12 cellular contexts compared by ENCODE assay signal in genomic region chr22:46102752-46103151, GRCh38. TPM values are rescaled to one million over a fixed set of nuclear protein-coding genes. Genes with fewer than 3 reads are reported as not detected.
DNase-seq lines count a peak whose midpoint lies in the region; ATAC-seq and TF ChIP-seq lines count a peak whose summit lies in the region.
"Had no signal": no experiment of that assay in that cellular context is flagged by ENCODE, and none has a peak within 500 bp of the region (broad histone marks: within the 10 kb centered on the region; RNA-seq: fewer than 3 reads in every experiment).

No MANE protein-coding gene starts in this region.

- BruUV-seq in MCF 10A (replicated peaks; lab: Mats Ljungman, UMichigan): no TSS peak
- no TSS peak for BruUV-seq in mammary epithelial cell (replicated peaks; lab: Mats Ljungman, UMichigan)

- peak overlapping the region; percentile 97 for H3K27ac Mint-ChIP-seq in MCF 10A (ENCODE audit: low read depth, unreplicated experiment)
- H3K27ac Mint-ChIP-seq in activated naive CD8-positive, alpha-beta T cell treated with anti-CD3 and anti-CD28 coated beads, Interleukin-2, amount 50 U/mL, for 24 hours: no peak overlapping the region

- in situ Hi-C loops in mammary epithelial cell (cut with MboI; ENCODE audit: low sequenced_read_pairs in 2 of 2): loop anchor here in 1 of 2 donors (25.0 kb wide), 1 partner anchor 435 kb away; the partner anchor contains the start of gene CELSR1

- no peak overlapping the region for H3K4me2 ChIP-seq in mammary epithelial cell (ENCODE audit: insufficient read depth, low read depth, low read length)
- H3K4me2 ChIP-seq in osteoblast (ENCODE audit: insufficient read depth, low read length): no peak overlapping the region

- TF ChIP-seq CTCF in MCF 10A (IDR thresholded peaks at IDR 0.05; ENCODE audit: unreplicated experiment) (no peak), mammary epithelial cell (conservative IDR thresholded peaks at IDR 0.05 in 1 of 2, IDR thresholded peaks at IDR 0.05 in 1 of 2; ENCODE audit: extremely low read depth in 1 of 2, insufficient read depth in 1 of 2, low read depth in 1 of 2, low read length in 2 of 2) (no peak), dorsolateral prefrontal cortex (IDR thresholded peaks at IDR 0.05 in 54 of 56, conservative IDR thresholded peaks at IDR 0.05 in 2 of 56; ENCODE audit: low read depth in 1 of 56, partially characterized antibody in 56 of 56) (no peak), osteoblast (IDR thresholded peaks at IDR 0.05; ENCODE audit: extremely low read depth, low read depth, low read length) (no peak), upper lobe of left lung (IDR thresholded peaks at IDR 0.05) (no peak), BE2C (IDR thresholded peaks at IDR 0.05; ENCODE audit: low read depth, low read length) (no peak)

- whole genome bisulfite sequencing in mammary epithelial cell (ENCODE audit: low coverage, missing lambda C conversion rate): 44% methylated on average over 12 of the region's 13 CpGs
- WGBS in upper lobe of left lung, 2 donors: 79 to 80% methylated on average over 2 to 8 of the region's 13 CpGs

- no peak for TF ChIP-seq POLR2A in upper lobe of left lung (IDR thresholded peaks at IDR 0.05)

- intact Hi-C loops in MCF 10A (cut with micrococcal nuclease): no loop called here
- intact Hi-C loops in mammary epithelial cell (cut with micrococcal nuclease): no loop called here
- intact Hi-C loops in dorsolateral prefrontal cortex (cut with DNase I): no loop called here

- no peak overlapping the region for H2AFZ ChIP-seq in mammary epithelial cell (ENCODE audit: low read depth, low read length)
- no peak overlapping the region for H2AFZ ChIP-seq in osteoblast (ENCODE audit: low read length)

- H3K9me3 ChIP-seq in mammary epithelial cell (replicated peaks; ENCODE audit: insufficient read depth, low read length) (no peaks in the 10 kb centered on the region), osteoblast (ENCODE audit: low read depth, low read length) (no peaks in the 10 kb centered on the region), upper lobe of left lung (no peaks in the 10 kb centered on the region), BE2C (no peaks in the 10 kb centered on the region)

- H4K20me1 ChIP-seq in mammary epithelial cell (ENCODE audit: insufficient read depth, low read length): no peaks in the 10 kb centered on the region
- H4K20me1 ChIP-seq in osteoblast (ENCODE audit: insufficient read depth, low read length): peaks cover 95% of the 10 kb centered on the region

- H3K4me3 Mint-ChIP-seq in MCF 10A (ENCODE audit: unreplicated experiment): no peak overlapping the region
- H3K4me3 Mint-ChIP-seq in activated naive CD8-positive, alpha-beta T cell treated with anti-CD3 and anti-CD28 coated beads, Interleukin-2, amount 50 U/mL, for 24 hours: no peak overlapping the region

- no peak for ATAC-seq in upper lobe of left lung (ENCODE audit: low FRiP score in 2 of 2)
- no peak for ATAC-seq in activated naive CD8-positive, alpha-beta T cell treated with anti-CD3 and anti-CD28 coated beads, Interleukin-2, amount 50 U/mL, for 24 hours
- ATAC-seq: right cardiac atrium had no signal

- H3K36me3 Mint-ChIP-seq in MCF 10A (ENCODE audit: insufficient read depth, unreplicated experiment): peaks cover 93% of the 10 kb centered on the region
- H3K36me3 Mint-ChIP-seq in activated naive CD8-positive, alpha-beta T cell treated with anti-CD3 and anti-CD28 coated beads, Interleukin-2, amount 50 U/mL, for 24 hours (ENCODE audit: low read depth): no peaks in the 10 kb centered on the region

- H3K27ac ChIP-seq in mammary epithelial cell (ENCODE audit: insufficient read depth, low read depth, low read length): no peak overlapping the region
- H3K27ac ChIP-seq in dorsolateral prefrontal cortex: peak overlapping the region; percentile 88 to 98 (median 96)
- peak overlapping the region; percentile 64 for H3K27ac ChIP-seq in osteoblast (ENCODE audit: low read depth, low read length)
- peak overlapping the region; percentile 43 to 93 (median 86) for H3K27ac ChIP-seq in upper lobe of left lung

- dilution Hi-C loops in mammary epithelial cell (cut with HindIII; ENCODE audit: low sequenced_read_pairs): no loop called here

- no peak overlapping the region for H3K9ac ChIP-seq in mammary epithelial cell (ENCODE audit: insufficient read depth, low read length)

- H3K36me3 ChIP-seq in mammary epithelial cell (ENCODE audit: insufficient read depth, low read length) (peaks cover 28% of the 10 kb centered on the region), osteoblast (ENCODE audit: insufficient read depth, low read length) (peaks cover 99% of the 10 kb centered on the region), upper lobe of left lung (peaks cover 9 to 81% (median 75%) of the 10 kb centered on the region in 4 donors), BE2C (peaks cover 97% of the 10 kb centered on the region)

- POLR2A ChIA-PET in MCF 10A (lab: Yijun Ruan, JAX): interaction anchor here (0.6 to 1.5 kb wide), 2 partner anchors 15 to 44 kb away, joined by 3 to 4 read pairs; no protein-coding TSS in a partner anchor

- CTCF ChIA-PET in MCF 10A (lab: Yijun Ruan, JAX): interaction anchor here (0.6 kb wide), 1 partner anchor 108 kb away, joined by 4 read pairs; no protein-coding TSS in a partner anchor
- CTCF ChIA-PET in mammary epithelial cell (lab: Charles Lee; ENCODE audit: low non-redundant PET): no interaction called here

- H3K27me3 Mint-ChIP-seq in MCF 10A (ENCODE audit: insufficient read depth, unreplicated experiment): no peaks in the 10 kb centered on the region
- no peaks in the 10 kb centered on the region for H3K27me3 Mint-ChIP-seq in activated naive CD8-positive, alpha-beta T cell treated with anti-CD3 and anti-CD28 coated beads, Interleukin-2, amount 50 U/mL, for 24 hours

- H3K79me2 ChIP-seq in mammary epithelial cell (ENCODE audit: insufficient read depth, low read length) (peaks cover 78% of the 10 kb centered on the region), osteoblast (ENCODE audit: insufficient read depth, low read length) (peaks cover 99% of the 10 kb centered on the region)

- H3K4me3 ChIP-seq in mammary epithelial cell (replicated peaks in 1 of 3; ENCODE audit: insufficient read depth in 1 of 3, low read depth in 2 of 3, low read length in 3 of 3) (no peak overlapping the region), dorsolateral prefrontal cortex (peak overlapping the region in 3 of 59 donors; percentile 4 to 46 (median 21)), osteoblast (ENCODE audit: insufficient read depth, low read length) (no peak overlapping the region), upper lobe of left lung (no peak overlapping the region), BE2C (ENCODE audit: low read depth, low read length) (no peak overlapping the region)

- H3K27me3 ChIP-seq in mammary epithelial cell (ENCODE audit: insufficient read depth, low read length) (no peaks in the 10 kb centered on the region), dorsolateral prefrontal cortex (no peaks in the 10 kb centered on the region), osteoblast (ENCODE audit: insufficient read depth, low read length) (no peaks in the 10 kb centered on the region), upper lobe of left lung (no peaks in the 10 kb centered on the region), BE2C (no peaks in the 10 kb centered on the region)

- DNase-seq in MCF 10A (ENCODE audit: unreplicated experiment) (no peak), mammary epithelial cell (no peak), dorsolateral prefrontal cortex (no peak), osteoblast (ENCODE audit: insufficient read length, low spot score, missing footprints) (no peak), upper lobe of left lung (no peak), SHP77 treated with DMSO at 0.1 percent for 48 hours (lab: John Stamatoyannopoulos, UW) (no peak), BE2C (no peak)
- DNase-seq in activated naive CD8-positive, alpha-beta T cell treated with anti-CD3 and anti-CD28 coated beads, Interleukin-2, amount 50 U/mL, for 24 hours: no peak
- DNase-seq: activated naive CD4-positive, alpha-beta T cell; KG1; NCI-H526 had no signal

- peaks cover 98% of the 10 kb centered on the region for H3K4me1 ChIP-seq in mammary epithelial cell (ENCODE audit: insufficient read depth, low read length)
- H3K4me1 ChIP-seq in osteoblast (ENCODE audit: insufficient read depth, low read length): peaks cover 79% of the 10 kb centered on the region
- peaks cover 65 to 77% (median 72%) of the 10 kb centered on the region in 4 donors for H3K4me1 ChIP-seq in upper lobe of left lung
- H3K4me1 ChIP-seq in BE2C: peaks cover 93% of the 10 kb centered on the region

- no peak for TF ChIP-seq EP300 in upper lobe of left lung (IDR thresholded peaks at IDR 0.05)

- H3K4me1 Mint-ChIP-seq in MCF 10A (ENCODE audit: insufficient read depth, unreplicated experiment): peaks cover 37% of the 10 kb centered on the region
- H3K4me1 Mint-ChIP-seq in activated naive CD8-positive, alpha-beta T cell treated with anti-CD3 and anti-CD28 coated beads, Interleukin-2, amount 50 U/mL, for 24 hours: no peaks in the 10 kb centered on the region

- H3K9me3 Mint-ChIP-seq in MCF 10A (ENCODE audit: unreplicated experiment): no peaks in the 10 kb centered on the region
- no peaks in the 10 kb centered on the region for H3K9me3 Mint-ChIP-seq in activated naive CD8-positive, alpha-beta T cell treated with anti-CD3 and anti-CD28 coated beads, Interleukin-2, amount 50 U/mL, for 24 hours

RNA-seq across cellular contexts. Expression of gene PPARA, which starts 47.6 kb away (rescaled TPM):
- 8.0 and 10.1 TPM in 2 replicates for total RNA-seq in MCF 10A (2022)
- 10 to 100 TPM; 10.3 to 15.5 TPM for total RNA-seq in mammary epithelial cell
- 7.4 TPM for polyA plus RNA-seq in mammary epithelial cell
- polyA minus RNA-seq in mammary epithelial cell: 46.3 TPM
- total RNA-seq in dorsolateral prefrontal cortex: 10 to 100 TPM; 13.9 to 53.9 (median 22.6) TPM
- 21.8 and 22.1 TPM in 2 replicates for total RNA-seq in osteoblast
- total RNA-seq in upper lobe of left lung: 10 to 100 TPM; 10.2 to 27.0 (median 20.9) TPM
- polyA plus RNA-seq in BE2C (2012; ENCODE audit: insufficient read depth, insufficient read length, low read depth): 2.6 TPM
